ENCODE assay signal across 8 cellular contexts in the genomic region with DNA sequence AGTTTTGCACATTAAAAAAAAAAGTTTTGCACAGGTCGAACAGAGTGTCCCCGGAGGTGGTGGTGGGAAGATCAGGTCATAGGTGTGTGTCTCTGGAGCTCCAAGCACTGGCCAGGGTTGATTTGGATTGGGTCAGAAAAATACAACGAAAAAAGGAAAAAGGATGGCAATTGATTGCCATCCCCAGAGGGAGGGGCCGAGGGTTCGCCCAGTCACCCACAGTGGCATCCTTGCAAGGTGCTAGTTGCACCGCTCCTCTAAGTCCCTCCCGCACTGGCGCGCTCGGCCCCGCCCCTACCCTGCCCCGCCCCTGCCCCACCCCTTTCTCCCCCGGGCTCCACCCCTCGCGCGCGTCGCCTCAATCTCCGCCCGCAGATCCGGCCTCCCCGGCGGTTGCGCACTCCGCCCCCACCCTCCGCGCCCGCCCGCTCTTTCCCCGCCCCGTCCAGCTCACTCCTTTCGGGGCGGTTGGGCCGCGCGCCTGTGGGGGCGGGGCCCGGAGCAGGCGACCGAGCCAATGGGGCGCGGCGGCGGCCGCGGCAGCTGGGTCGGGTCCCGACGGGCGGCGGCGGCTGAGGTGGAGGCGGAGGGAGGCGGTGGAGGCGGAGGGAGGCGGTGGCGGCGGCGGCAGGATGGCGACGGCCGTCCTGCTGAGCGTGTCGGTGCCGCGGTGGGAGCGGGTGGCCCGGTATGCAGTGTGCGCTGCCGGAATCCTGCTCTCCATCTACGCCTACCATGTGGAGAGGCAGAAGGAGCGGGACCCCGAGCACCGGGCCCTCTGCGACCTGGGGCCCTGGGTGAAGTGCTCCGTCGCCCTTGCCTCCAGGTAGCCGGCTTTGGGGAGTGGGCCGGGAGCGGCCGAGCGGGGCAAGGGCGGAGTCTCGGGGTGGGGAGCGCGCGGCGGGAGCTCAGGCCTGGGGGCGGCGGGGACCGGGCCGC. TPM values are rescaled to one million over a fixed set of nuclear protein-coding genes. Genes with fewer than 3 reads are reported as not detected.
DNase-seq lines count a peak whose midpoint lies in the region; ATAC-seq, FAIRE-seq and TF ChIP-seq lines count a peak whose summit lies in the region.

No MANE protein-coding gene starts in this region.

- peak overlapping the region; percentile 51 for H3K4me3 ChIP-seq in mononuclear cell (ENCODE audit: low read length)

- H3K27me3 ChIP-seq in mononuclear cell (ENCODE audit: insufficient read depth, low read length) = no peaks in the 10 kb centered on the region

- H3K4me3 Mint-ChIP-seq in endothelial cell (ENCODE audit: unreplicated experiment) = peak overlapping the region; percentile 90

- DNase-seq in D721Med (ENCODE audit: insufficient read length, low spot score) (peak; percentile 21), HUDEP-2 (lab: John Stamatoyannopoulos, UW; ENCODE audit: unreplicated experiment in 76 of 76) (peak; percentile 6 to 93 (median 84)), NOMO-1 treated with dmso at 0.1 percent for 144 hours (lab: John Stamatoyannopoulos, UW; ENCODE audit: unreplicated experiment) (peak; percentile 85), endothelial cell (ENCODE audit: low spot score) (peak; percentile 92)
- DNase-seq in activated CD8-positive, alpha-beta memory T cell treated with anti-CD3 and anti-CD28 coated beads, Interleukin-2, amount 50 U/mL, for 24 hours (ENCODE audit: extremely low read depth) = peak; percentile 77
- DNase-seq in stimulated activated CD8-positive, alpha-beta memory T cell treated with anti-CD3 and anti-CD28 coated beads, Interleukin-4, amount 100 ng/mL, for 1 hour (ENCODE audit: low read depth in 2 of 2, low spot score in 1 of 2) = peak; percentile 81 to 86

- peak; percentile 75 for ATAC-seq in GM21423 (IDR thresholded peaks at IDR 0.05; ENCODE audit: unreplicated experiment)

- H3K4me1 ChIP-seq in mononuclear cell (ENCODE audit: insufficient read depth, low read length) = peaks cover 16% of the 10 kb centered on the region

- no peaks in the 10 kb centered on the region for H3K9me3 ChIP-seq in mononuclear cell (ENCODE audit: low read depth, low read length)

- TF ChIP-seq CTCF in D721Med (IDR thresholded peaks at IDR 0.05; ENCODE audit: insufficient read depth, missing control alignments) (no peak), endothelial cell (IDR thresholded peaks at IDR 0.05; ENCODE audit: unreplicated experiment) (peak; percentile 32)

- H3K4me1 Mint-ChIP-seq in endothelial cell (ENCODE audit: unreplicated experiment) = peaks cover 5% of the 10 kb centered on the region

- peaks cover 3% of the 10 kb centered on the region for H3K36me3 Mint-ChIP-seq in endothelial cell (ENCODE audit: low read depth, unreplicated experiment)

- H3K9me3 Mint-ChIP-seq in endothelial cell (ENCODE audit: unreplicated experiment) = no peaks in the 10 kb centered on the region

- peaks cover 3% of the 10 kb centered on the region for H3K27me3 Mint-ChIP-seq in endothelial cell (ENCODE audit: unreplicated experiment)

- FAIRE-seq in D721Med (lab: Jason Lieb, UNC) = no peak

- H3K27ac Mint-ChIP-seq in endothelial cell (ENCODE audit: unreplicated experiment) = peak overlapping the region; percentile 53

RNA-seq across cellular contexts. Expression of a gene that starts 31.5 kb away (rescaled TPM):
- total RNA-seq in endothelial cell (ENCODE audit: unreplicated experiment) (58.4 TPM), mononuclear cell (16.0 TPM)

RNA-seq across cellular contexts. Expression of a gene that starts 47.2 kb away (rescaled TPM):
- total RNA-seq in endothelial cell (ENCODE audit: unreplicated experiment) = 42.0 TPM
- total RNA-seq in mononuclear cell = 3.8 TPM

Comparison
In these comparisons a context has a peak if more than half of its experiments do, and no peak if none do; other contexts are left out.
1. Peak in every context shown above with its lines: DNase-seq, ATAC-seq and H3K4me3 ChIP-seq.
2. DNase-seq: peak in every context shown above with its lines; median percentile 92 in endothelial cell; 85 in NOMO-1 treated with dmso at 0.1 percent for 144 hours; 84 in HUDEP-2; 84 in stimulated activated CD8-positive, alpha-beta memory T cell treated with anti-CD3 and anti-CD28 coated beads, Interleukin-4, amount 100 ng/mL, for 1 hour; 77 in activated CD8-positive, alpha-beta memory T cell treated with anti-CD3 and anti-CD28 coated beads, Interleukin-2, amount 50 U/mL, for 24 hours; 21 in D721Med.